8 cellular contexts compared by ENCODE assay signal in the genomic region with DNA sequence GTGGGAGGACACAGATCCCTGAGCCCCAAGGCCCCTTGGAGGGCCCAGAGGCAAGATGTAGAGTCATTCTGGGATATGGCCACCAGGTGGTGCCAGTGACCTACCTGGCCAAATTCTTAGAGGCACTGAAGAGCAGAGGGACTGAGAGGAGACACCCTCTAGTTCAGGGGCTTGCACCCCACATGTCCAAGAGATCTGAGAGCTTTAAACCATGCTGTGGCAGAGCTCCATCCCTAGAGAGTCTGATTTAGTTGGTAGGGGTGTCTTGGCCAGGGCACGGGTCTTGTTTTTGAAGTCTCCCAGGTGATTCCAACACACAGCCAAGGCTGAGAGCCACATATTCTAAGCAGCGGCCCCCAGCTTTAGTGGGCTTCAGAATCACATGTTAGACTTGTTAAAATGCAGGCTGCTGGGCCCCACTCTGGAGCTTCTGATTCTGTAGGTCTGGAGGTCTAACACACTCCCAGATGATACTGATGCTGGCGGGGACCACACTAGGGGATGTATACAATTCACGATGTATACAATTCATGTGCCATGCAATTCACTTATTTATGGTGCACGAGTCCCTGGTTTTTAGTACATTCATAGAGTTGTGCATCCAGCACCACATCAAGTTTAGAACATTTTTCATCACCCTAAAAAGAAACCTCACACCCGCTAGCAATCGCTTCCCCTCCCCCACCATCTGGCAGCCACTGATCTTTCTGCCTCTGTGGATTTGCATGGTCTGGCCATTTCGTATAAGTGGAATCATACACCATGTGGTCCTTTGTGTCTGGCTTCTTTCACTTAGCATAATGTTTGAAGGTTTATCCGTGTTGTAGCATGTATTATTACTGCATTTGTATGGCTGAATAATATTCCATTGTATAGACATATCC. TPM values are rescaled to one million over a fixed set of nuclear protein-coding genes. Genes with fewer than 3 reads are reported as not detected.
DNase-seq lines count a peak whose midpoint lies in the region; ATAC-seq and TF ChIP-seq lines count a peak whose summit lies in the region.

No MANE protein-coding gene starts in this region.

- H3K4me1 Mint-ChIP-seq in HFFc6 (ENCODE audit: low read depth) (peaks cover 18% of the 10 kb centered on the region), natural killer cell (peaks cover 6 to 12% of the 10 kb centered on the region in 2 donors)

- H3K36me3 Mint-ChIP-seq in HFFc6 (ENCODE audit: low read depth) (no peaks in the 10 kb centered on the region), natural killer cell (no peaks in the 10 kb centered on the region)

- H3K27me3 Mint-ChIP-seq in HFFc6 (ENCODE audit: insufficient read depth) (peaks cover 2% of the 10 kb centered on the region), natural killer cell (ENCODE audit: low read depth in 2 of 2) (no peaks in the 10 kb centered on the region)

- no peak overlapping the region for H3K4me3 Mint-ChIP-seq in HFFc6
- H3K4me3 Mint-ChIP-seq in natural killer cell = no peak overlapping the region

- H3K27ac Mint-ChIP-seq in HFFc6 = no peak overlapping the region
- no peak overlapping the region for H3K27ac Mint-ChIP-seq in natural killer cell

- ATAC-seq in esophagus mucosa (peak; percentile 77), natural killer cell (peak; percentile 82 to 100 (median 97)), GM21737 (IDR thresholded peaks at IDR 0.05; ENCODE audit: unreplicated experiment) (no peak)
- peak; percentile 80 for ATAC-seq in stimulated activated naive CD8-positive, alpha-beta T cell treated with anti-CD3 and anti-CD28 coated beads, Interleukin-15, Interleukin-2, amounts not matched to agents 100 U/mL and 50 U/mL, for 24 hours

- DNase-seq in CMK (ENCODE audit: low read depth) (peak; percentile 41), HFFc6 (peak; percentile 29), NOMO-1 treated with dmso at 0.1 percent for 144 hours (lab: John Stamatoyannopoulos, UW; ENCODE audit: unreplicated experiment) (peak; percentile 12), natural killer cell (peak; percentile 77)
- DNase-seq in activated CD8-positive, alpha-beta memory T cell treated with anti-CD3 and anti-CD28 coated beads, Interleukin-2, amount 50 U/mL, for 4 hours = peak; percentile 80
- DNase-seq in stimulated activated naive CD8-positive, alpha-beta T cell treated with anti-CD3 and anti-CD28 coated beads, Interleukin-15, Interleukin-2, amounts not matched to agents 100 U/mL and 50 U/mL, for 24 hours = peak; percentile 77

- H3K9me3 Mint-ChIP-seq in HFFc6 (no peaks in the 10 kb centered on the region), natural killer cell (no peaks in the 10 kb centered on the region)

- intact Hi-C loops in natural killer cell (cut with micrococcal nuclease) = loop anchor here (1.0 to 2.0 kb wide), 3 partner anchors 209 to 330 kb away; partner anchors contain the start of gene SGPL1

- TF ChIP-seq CTCF in HFFc6 (IDR thresholded peaks at IDR 0.05) = peak; percentile 96
- peak; percentile 89 for TF ChIP-seq CTCF in natural killer cell (IDR thresholded peaks at IDR 0.05)

RNA-seq across cellular contexts. Expression of gene PRF1, which starts 52.3 kb away (rescaled TPM):
- not detected for total RNA-seq in HFFc6 (2021; fragmentation: NEBNext Ultra II Directional; extraction: Animal tissue kit (Norgen Biotek cat#: 25700))
- total RNA-seq in esophagus mucosa (0.28 TPM), natural killer cell (1,000 to 10,000 TPM; 1,641 to 2,133 (median 1,982) TPM)

Comparison
In these comparisons a context has a peak if more than half of its experiments do, and no peak if none do; other contexts are left out.
1. DNase-seq: peak in every context shown above with its lines; median percentile 80 in activated CD8-positive, alpha-beta memory T cell treated with anti-CD3 and anti-CD28 coated beads, Interleukin-2, amount 50 U/mL, for 4 hours; 77 in natural killer cell; 77 in stimulated activated naive CD8-positive, alpha-beta T cell treated with anti-CD3 and anti-CD28 coated beads, Interleukin-15, Interleukin-2, amounts not matched to agents 100 U/mL and 50 U/mL, for 24 hours; 41 in CMK; 29 in HFFc6; 12 in NOMO-1 treated with dmso at 0.1 percent for 144 hours.
2. RNA of gene PRF1, which starts 52.3 kb away (total RNA-seq): 1,641 to 2,133 TPM in natural killer cell; 0.28 TPM in esophagus mucosa (single experiment) and not detected in HFFc6; every median in the first group is over 1,000 times any median in the second.